Comparison of ENCODE assay signal across 1 cellular context in genomic region chr2:215920244-215921100, GRCh38.
TF ChIP-seq lines count a peak whose summit lies in the region.

No MANE protein-coding gene starts in this region.

TF ChIP-seq in HepG2, 621 proteins besides CTCF, POLR2A, EP300 and RAD21 (continued from another document and continues in another):
- TF ChIP-seq POGK (CRISPR knock-in tag; conservative IDR thresholded peaks at IDR 0.05) (no peak; the same call in 1 of the 2 replicates), ZNF788 (CRISPR knock-in tag; IDR thresholded peaks at IDR 0.05; ENCODE audit: borderline replicate concordance) (no peak), ZNF383 (CRISPR knock-in tag; IDR thresholded peaks at IDR 0.05; ENCODE audit: borderline replicate concordance) (no peak), GLI4 (CRISPR knock-in tag; IDR thresholded peaks at IDR 0.05; ENCODE audit: borderline replicate concordance) (no peak), ZKSCAN8 (CRISPR knock-in tag; IDR thresholded peaks at IDR 0.05; ENCODE audit: borderline replicate concordance) (no peak), ZNF329 (CRISPR knock-in tag; IDR thresholded peaks at IDR 0.05; ENCODE audit: low read depth) (no peak), ZNF709 (CRISPR knock-in tag; IDR thresholded peaks at IDR 0.05) (no peak), STAT6 (CRISPR knock-in tag; IDR thresholded peaks at IDR 0.05; ENCODE audit: borderline replicate concordance) (no peak), ZBTB33 (CRISPR knock-in tag; IDR thresholded peaks at IDR 0.05) (0 out of 2 replicates have a peak, but pooled peaks have one; percentile 32), ZNF124 (CRISPR knock-in tag; IDR thresholded peaks at IDR 0.05) (no peak), YEATS4 (CRISPR knock-in tag; IDR thresholded peaks at IDR 0.05; ENCODE audit: borderline replicate concordance) (0 out of 2 replicates have a peak, but pooled peaks have one; percentile 28), ZNF205 (CRISPR knock-in tag; IDR thresholded peaks at IDR 0.05) (peak; percentile 81; the same call in 1 of the 2 replicates), TSC22D2 (CRISPR knock-in tag; IDR thresholded peaks at IDR 0.05; ENCODE audit: borderline replicate concordance) (no peak), MED1 (CRISPR knock-in tag; IDR thresholded peaks at IDR 0.05) (peak; percentile 74), TIGD3 (CRISPR knock-in tag; IDR thresholded peaks at IDR 0.05; ENCODE audit: borderline replicate concordance) (no peak), RXRA (CRISPR knock-in tag; IDR thresholded peaks at IDR 0.05) (no peak), ZHX1 (CRISPR knock-in tag; IDR thresholded peaks at IDR 0.05; ENCODE audit: low read depth) (no peak), IRF2 (CRISPR knock-in tag; IDR thresholded peaks at IDR 0.05) (peak; percentile 46; the same call in 1 of the 2 replicates), ZNF441 (CRISPR knock-in tag; IDR thresholded peaks at IDR 0.05; ENCODE audit: borderline replicate concordance) (no peak), ZNF644 (CRISPR knock-in tag; IDR thresholded peaks at IDR 0.05; ENCODE audit: low read depth) (0 out of 2 replicates have a peak, but pooled peaks have one; percentile 33), FOXA1 (IDR thresholded peaks at IDR 0.05) (no peak), FOXA1 (CRISPR knock-in tag; IDR thresholded peaks at IDR 0.05) (no peak), ZEB1 (IDR thresholded peaks at IDR 0.05; ENCODE audit: insufficient replicate concordance, low read depth) (no peak), ZNF331 (CRISPR knock-in tag; IDR thresholded peaks at IDR 0.05) (peak; percentile 28; the same call in 1 of the 2 replicates), REL (CRISPR knock-in tag; conservative IDR thresholded peaks at IDR 0.05) (no peak), SMAD3 (CRISPR knock-in tag; IDR thresholded peaks at IDR 0.05) (peak; percentile 56; the same call in 1 of the 2 replicates), ZBTB7B (CRISPR knock-in tag; IDR thresholded peaks at IDR 0.05) (peak; percentile 24; the same call in 1 of the 2 replicates), ZNF704 (CRISPR knock-in tag; IDR thresholded peaks at IDR 0.05; ENCODE audit: borderline replicate concordance) (no peak; the same call in 1 of the 2 replicates), NR2F2 (IDR thresholded peaks at IDR 0.05; ENCODE audit: borderline replicate concordance, low read depth) (peak; percentile 12; the same call in 1 of the 2 replicates), U2AF2 (IDR thresholded peaks at IDR 0.05; ENCODE audit: low read depth, low read length) (no peak), SYNCRIP (IDR thresholded peaks at IDR 0.05; ENCODE audit: insufficient read depth, low read depth, low read length) (no peak), PAX8 (CRISPR knock-in tag; IDR thresholded peaks at IDR 0.05; ENCODE audit: borderline replicate concordance) (no peak), NFKB2 (CRISPR knock-in tag; IDR thresholded peaks at IDR 0.05; ENCODE audit: borderline replicate concordance) (no peak), CHD4 (IDR thresholded peaks at IDR 0.05; ENCODE audit: borderline replicate concordance, low read length) (0 out of 2 replicates have a peak, but pooled peaks have one; percentile 24), ATF5 (CRISPR knock-in tag; IDR thresholded peaks at IDR 0.05; ENCODE audit: low read depth) (no peak), KDM5A (IDR thresholded peaks at IDR 0.05; ENCODE audit: borderline replicate concordance, low read length) (peak; percentile 68; the same call in 1 of the 2 replicates), STAT5B (CRISPR knock-in tag; IDR thresholded peaks at IDR 0.05) (no peak), STAG1 (CRISPR knock-in tag; IDR thresholded peaks at IDR 0.05) (peak; percentile 100), ZSCAN25 (CRISPR knock-in tag; IDR thresholded peaks at IDR 0.05) (no peak), PRDM4 (CRISPR knock-in tag; IDR thresholded peaks at IDR 0.05; ENCODE audit: borderline replicate concordance) (no peak), HDAC6 (IDR thresholded peaks at IDR 0.05; ENCODE audit: low read depth, low read length) (no peak), ZNF101 (CRISPR knock-in tag; IDR thresholded peaks at IDR 0.05; ENCODE audit: borderline replicate concordance, low read depth) (0 out of 2 replicates have a peak, but pooled peaks have one; percentile 47)
